Comparison of ENCODE assay signal across 28 cellular contexts in the genomic region with DNA sequence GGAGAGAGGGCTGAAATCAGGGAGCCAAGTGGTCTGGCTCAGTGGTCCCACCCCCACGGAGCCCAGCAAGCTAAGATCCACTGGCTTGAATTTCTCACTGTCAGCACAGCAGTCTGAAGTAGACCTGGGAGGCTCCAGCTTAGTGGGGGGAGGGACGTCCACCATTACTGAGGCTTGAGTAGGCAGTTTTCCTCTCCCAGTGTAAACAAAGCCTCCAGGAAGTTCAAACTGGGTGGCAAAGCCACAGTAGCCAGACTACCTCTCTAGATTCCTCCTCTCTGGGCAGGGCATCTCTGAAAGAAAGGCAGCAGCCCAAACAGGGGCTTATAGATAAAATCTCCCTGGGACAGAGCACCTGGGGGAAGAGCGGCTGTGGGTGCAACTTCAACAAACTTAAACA.
DNase-seq lines count a peak whose midpoint lies in the region; ATAC-seq and TF ChIP-seq lines count a peak whose summit lies in the region.
"Had no signal": no experiment of that assay in that cellular context is flagged by ENCODE, and none has a peak within 500 bp of the region (broad histone marks: within the 10 kb centered on the region; RNA-seq: fewer than 3 reads in every experiment).

No MANE protein-coding gene starts in this region.

- no peak for ATAC-seq in Right ventricle myocardium inferior
- peak; percentile 83 for ATAC-seq in left lung
- peak; percentile 55 for ATAC-seq in upper lobe of right lung
- ATAC-seq in sciatic nerve, result no peak
- no peak for ATAC-seq in GM21619 (IDR thresholded peaks at IDR 0.05; ENCODE audit: unreplicated experiment)
- ATAC-seq: activated CD8-positive, alpha-beta T cell treated with anti-CD3 and anti-CD28 coated beads, Interleukin-2, amount 10 ng/mL, durations not matched to agents 7 days and 5 days; CD8-positive, alpha-beta T cell; esophagus mucosa; HCT116; Panc1 had no signal

- H3K27ac ChIP-seq in right atrium auricular region (no peak overlapping the region), SJSA1 (no peak overlapping the region), left lung (no peak overlapping the region), upper lobe of right lung (no peak overlapping the region)
- H3K27ac ChIP-seq: prostate gland, SJCRH30 had no signal

- no peak overlapping the region for H3K4me3 ChIP-seq in right atrium auricular region
- no peak overlapping the region for H3K4me3 ChIP-seq in SJSA1
- no peak overlapping the region for H3K4me3 ChIP-seq in left lung
- no peak overlapping the region for H3K4me3 ChIP-seq in upper lobe of right lung
- H3K4me3 ChIP-seq: prostate gland, SJCRH30 had no signal

- no peaks in the 10 kb centered on the region for H3K4me1 ChIP-seq in right atrium auricular region
- peaks cover 10% of the 10 kb centered on the region for H3K4me1 ChIP-seq in SJSA1 (replicated peaks)
- H3K4me1 ChIP-seq in left lung, result no peaks in the 10 kb centered on the region
- no peaks in the 10 kb centered on the region for H3K4me1 ChIP-seq in upper lobe of right lung
- H3K4me1 ChIP-seq: prostate gland, SJCRH30 had no signal

- TF ChIP-seq CTCF in right atrium auricular region (IDR thresholded peaks at IDR 0.05) (no peak), left lung (IDR thresholded peaks at IDR 0.05) (no peak), upper lobe of right lung (IDR thresholded peaks at IDR 0.05) (no peak)

- DNase-seq in Right ventricle myocardium inferior (ENCODE audit: missing footprints), result peak; percentile 39
- no peak for DNase-seq in right atrium auricular region (ENCODE audit: low spot score)
- DNase-seq in SJSA1 (ENCODE audit: low read depth in 1 of 2, low spot score in 2 of 2), result peak; percentile 34 to 51
- DNase-seq in left lung, result peak in 1 of 2 donors; percentile 34
- no peak for DNase-seq in upper lobe of right lung
- DNase-seq in activated CD4-positive, alpha-beta T cell treated with anti-CD3 and anti-CD28 coated beads for 48 hours, result no peak
- DNase-seq in sciatic nerve (ENCODE audit: low spot score), result no peak
- DNase-seq: activated CD4-positive, alpha-beta T cell treated with anti-CD3 and anti-CD28 coated beads for 1 hour; activated CD8-positive, alpha-beta T cell treated with anti-CD3 and anti-CD28 coated beads, Interleukin-2, amount 10 ng/mL, durations not matched to agents 7 days and 5 days; activated effector memory CD4-positive, alpha-beta T cell treated with anti-CD3 and anti-CD28 coated beads, Interleukin-2, amount 50 U/mL, for 16 hours; activated naive CD8-positive, alpha-beta T cell treated with anti-CD3 and anti-CD28 coated beads, Interleukin-2, amount 10 ng/mL, durations not matched to agents 7 days and 5 days; activated T-cell treated with anti-CD3 and anti-CD28 coated beads for 4 hours; CD8-positive, alpha-beta T cell; DND-41; effector CD8-positive, alpha-beta T cell; foreskin melanocyte; NCI-H1105; NCI-H2029; NCI-H345; nephron progenitor cell; stimulated activated CD4-positive, alpha-beta T cell treated with anti-CD3 and anti-CD28 coated beads, Interleukin-2, amount 100 ng/mL, for 24 hours; substantia nigra had no signal

- intact Hi-C loops in Right ventricle myocardium inferior (cut with DNase I), result no loop called here
- intact Hi-C loops in left lung (cut with DNase I), result no loop called here
- intact Hi-C loops in upper lobe of right lung (cut with DNase I), result no loop called here
- intact Hi-C loops in sciatic nerve (cut with DNase I), result no loop called here

- no peaks in the 10 kb centered on the region for H3K9me3 ChIP-seq in right atrium auricular region
- no peaks in the 10 kb centered on the region for H3K9me3 ChIP-seq in SJSA1 (replicated peaks)
- H3K9me3 ChIP-seq in left lung, result no peaks in the 10 kb centered on the region
- H3K9me3 ChIP-seq in upper lobe of right lung, result no peaks in the 10 kb centered on the region
- H3K9me3 ChIP-seq: prostate gland, SJCRH30 had no signal

- no peaks in the 10 kb centered on the region for H3K27me3 ChIP-seq in right atrium auricular region
- H3K27me3 ChIP-seq in SJSA1 (replicated peaks), result no peaks in the 10 kb centered on the region
- no peaks in the 10 kb centered on the region for H3K27me3 ChIP-seq in left lung
- H3K27me3 ChIP-seq in upper lobe of right lung, result no peaks in the 10 kb centered on the region
- H3K27me3 ChIP-seq: SJCRH30 had no signal

- H3K36me3 ChIP-seq in right atrium auricular region (no peaks in the 10 kb centered on the region), SJSA1 (no peaks in the 10 kb centered on the region), left lung (no peaks in the 10 kb centered on the region), upper lobe of right lung (no peaks in the 10 kb centered on the region)
- H3K36me3 ChIP-seq: prostate gland, SJCRH30 had no signal

Comparison
In these comparisons a context has a peak if more than half of its experiments do, and no peak if none do; other contexts are left out.
1. DNase-seq: peak in Right ventricle myocardium inferior (single experiment) and SJSA1 (2 of 2); none in right atrium auricular region (single experiment), upper lobe of right lung (single experiment), activated CD4-positive, alpha-beta T cell treated with anti-CD3 and anti-CD28 coated beads for 48 hours (single experiment) and sciatic nerve (single experiment).
2. ATAC-seq: peak in left lung (single experiment) and upper lobe of right lung (single experiment); none in Right ventricle myocardium inferior (single experiment), sciatic nerve (single experiment) and GM21619 (single experiment).